ENCODE assay signal across 21 cellular contexts in genomic region chr7:40243076-40243475, GRCh38.
DNase-seq lines count a peak whose midpoint lies in the region; FAIRE-seq and TF ChIP-seq lines count a peak whose summit lies in the region.
"Had no signal": no experiment of that assay in that cellular context is flagged by ENCODE, and none has a peak within 500 bp of the region (broad histone marks: within the 10 kb centered on the region; RNA-seq: fewer than 3 reads in every experiment).

No MANE protein-coding gene starts in this region.

- no peaks in the 10 kb centered on the region for H3K4me1 Mint-ChIP-seq in astrocyte (ENCODE audit: low read depth, unreplicated experiment)
- H3K4me1 Mint-ChIP-seq: B cell; CD4-positive, CD25-positive, alpha-beta regulatory T cell; CD8-positive, alpha-beta memory T cell had no signal

- H3K27ac Mint-ChIP-seq in astrocyte (ENCODE audit: unreplicated experiment), result no peak overlapping the region
- H3K27ac Mint-ChIP-seq: B cell, IgD-negative memory B cell had no signal

- intact Hi-C loops in head of caudate nucleus (cut with DNase I) (no loop called here), A673 (cut with micrococcal nuclease; ENCODE audit: unreplicated experiment) (no loop called here)

- no peak overlapping the region for H2AFZ ChIP-seq in astrocyte (ENCODE audit: low read depth, low read length)

- peaks cover 1% of the 10 kb centered on the region for H3K36me3 Mint-ChIP-seq in astrocyte (ENCODE audit: low read depth, unreplicated experiment)
- H3K36me3 Mint-ChIP-seq: CD4-positive, CD25-positive, alpha-beta regulatory T cell; CD8-positive, alpha-beta memory T cell; IgD-negative memory B cell had no signal

- no peak for TF ChIP-seq CTCF in LNCaP clone FGC (IDR thresholded peaks at IDR 0.05; ENCODE audit: control insufficient read depth, extremely low read depth, insufficient read depth)
- TF ChIP-seq CTCF in astrocyte (IDR thresholded peaks at IDR 0.05; ENCODE audit: insufficient read depth, low read depth, low read length), result no peak
- no peak for TF ChIP-seq CTCF in A673 (conservative IDR thresholded peaks at IDR 0.05; ENCODE audit: low read depth, low read length)

- H3K4me3 ChIP-seq in LNCaP clone FGC (ENCODE audit: low read depth, low read length), result no peak overlapping the region
- H3K4me3 ChIP-seq in astrocyte (ENCODE audit: insufficient read depth, low read depth, low read length), result no peak overlapping the region
- H3K4me3 ChIP-seq in A673 (ENCODE audit: low read depth, low read length, poor library complexity, severe bottlenecking), result no peak overlapping the region
- H3K4me3 ChIP-seq: BLaER1 treated with 17β-estradiol and CSF1 and Interleukin-3, amounts not matched to agents 10 nM and 100 nM; GM12878 had no signal

- H3K79me2 ChIP-seq in astrocyte (ENCODE audit: insufficient read depth, low read length), result no peaks in the 10 kb centered on the region

- no TSS peak for BruUV-seq in A673 (replicated peaks; lab: Mats Ljungman, UMichigan)

- H3K4me1 ChIP-seq in astrocyte (ENCODE audit: insufficient read depth, low read length), result no peaks in the 10 kb centered on the region
- no peaks in the 10 kb centered on the region for H3K4me1 ChIP-seq in A673 (ENCODE audit: insufficient read depth, low read length, poor library complexity, severe bottlenecking)
- H3K4me1 ChIP-seq: BLaER1 treated with 17β-estradiol and CSF1 and Interleukin-3, amounts not matched to agents 10 nM and 100 nM had no signal

- no peak overlapping the region for H3K4me2 ChIP-seq in astrocyte (ENCODE audit: low read length)
- H3K4me2 ChIP-seq: BLaER1 treated with 17β-estradiol and CSF1 and Interleukin-3, amounts not matched to agents 10 nM and 100 nM had no signal

- H3K9ac ChIP-seq in astrocyte (ENCODE audit: low read length), result no peak overlapping the region
- H3K9ac ChIP-seq: BLaER1 treated with 17β-estradiol and CSF1 and Interleukin-3, amounts not matched to agents 10 nM and 100 nM had no signal

- H3K27me3 Mint-ChIP-seq in astrocyte (ENCODE audit: low read depth, unreplicated experiment), result no peaks in the 10 kb centered on the region
- H3K27me3 Mint-ChIP-seq: B cell; CD4-positive, CD25-positive, alpha-beta regulatory T cell; IgD-negative memory B cell had no signal

- peak; percentile 66 for FAIRE-seq in astrocyte (lab: Jason Lieb, UNC)
- FAIRE-seq: GM12878, HTR-8/SVneo had no signal

- H3K27me3 ChIP-seq in astrocyte (ENCODE audit: insufficient read depth, low read length) (no peaks in the 10 kb centered on the region), A673 (replicated peaks; ENCODE audit: insufficient read depth, low read depth, low read length, poor library complexity) (no peaks in the 10 kb centered on the region)
- H3K27me3 ChIP-seq: BLaER1 treated with 17β-estradiol and CSF1 and Interleukin-3, amounts not matched to agents 10 nM and 100 nM had no signal

- DNase-seq in ELR (ENCODE audit: low read depth) (peak; percentile 8), LNCaP clone FGC (ENCODE audit: low read depth) (peak; percentile 11), astrocyte (ENCODE audit: low read depth) (no peak), fibroblast of peridontal ligament (ENCODE audit: extremely low read depth) (peak; percentile 19), DMS79 treated with DMSO at 0.1 percent for 48 hours (lab: John Stamatoyannopoulos, UW) (no peak), NCI-H446 (lab: John Stamatoyannopoulos, UW) (no peak), head of caudate nucleus (no peak), A673 (ENCODE audit: low spot score) (no peak)
- DNase-seq: 8988T; CD4-positive, CD25-positive, alpha-beta regulatory T cell; CD8-positive, alpha-beta memory T cell; COR-L47; DMS 273 treated with DMSO at 0.1 percent for 48 hours; DMS79; GOT3; H7 had no signal

- H3K9me3 ChIP-seq in astrocyte (ENCODE audit: insufficient read depth, low read depth, low read length) (no peaks in the 10 kb centered on the region), A673 (ENCODE audit: low read depth, low read length, poor library complexity, severe bottlenecking) (no peaks in the 10 kb centered on the region)
- H3K9me3 ChIP-seq: BLaER1 treated with 17β-estradiol and CSF1 and Interleukin-3, amounts not matched to agents 10 nM and 100 nM had no signal

- H4K20me1 ChIP-seq in astrocyte (ENCODE audit: insufficient read depth, low read length), result no peaks in the 10 kb centered on the region
- H4K20me1 ChIP-seq: BLaER1 treated with 17β-estradiol and CSF1 and Interleukin-3, amounts not matched to agents 10 nM and 100 nM had no signal

- H3K27ac ChIP-seq in astrocyte (ENCODE audit: low read depth, low read length) (no peak overlapping the region), A673 (ENCODE audit: low read depth, low read length, poor library complexity, severe bottlenecking) (no peak overlapping the region)
- H3K27ac ChIP-seq: BLaER1 treated with 17β-estradiol and CSF1 and Interleukin-3, amounts not matched to agents 10 nM and 100 nM had no signal

- CTCF ChIA-PET in A673 (lab: Charles Lee), result no interaction called here

- POLR2A ChIA-PET in A673 (lab: Charles Lee; ENCODE audit: low non-redundant PET), result no interaction called here

- no peak overlapping the region for H3K4me3 Mint-ChIP-seq in astrocyte (ENCODE audit: unreplicated experiment)
- H3K4me3 Mint-ChIP-seq: B cell; CD4-positive, CD25-positive, alpha-beta regulatory T cell; CD8-positive, alpha-beta memory T cell; IgD-negative memory B cell had no signal

- H3K9me3 Mint-ChIP-seq in astrocyte (ENCODE audit: unreplicated experiment), result no peaks in the 10 kb centered on the region
- H3K9me3 Mint-ChIP-seq: CD4-positive, CD25-positive, alpha-beta regulatory T cell; CD8-positive, alpha-beta memory T cell had no signal

- no peaks in the 10 kb centered on the region for H3K36me3 ChIP-seq in astrocyte (ENCODE audit: insufficient read depth, low read length)
- no peaks in the 10 kb centered on the region for H3K36me3 ChIP-seq in A673 (ENCODE audit: insufficient read depth, low read length, poor library complexity, severe bottlenecking)
- H3K36me3 ChIP-seq: BLaER1 treated with 17β-estradiol and CSF1 and Interleukin-3, amounts not matched to agents 10 nM and 100 nM had no signal

Comparison
In these comparisons a context has a peak if more than half of its experiments do, and no peak if none do; other contexts are left out.
1. DNase-seq: peak in ELR (single experiment), LNCaP clone FGC (single experiment) and fibroblast of peridontal ligament (single experiment); none in astrocyte (single experiment), DMS79 treated with DMSO at 0.1 percent for 48 hours (single experiment), NCI-H446 (0 of 2), head of caudate nucleus (0 of 42) and A673 (single experiment).